8 cellular contexts compared by ENCODE assay signal in genomic region chr3:121660356-121661171, GRCh38. TPM values are rescaled to one million over a fixed set of nuclear protein-coding genes. Genes with fewer than 3 reads are reported as not detected.
DNase-seq lines count a peak whose midpoint lies in the region; ATAC-seq and TF ChIP-seq lines count a peak whose summit lies in the region.

HCLS1 (minus strand) TSS chr3:121660903; CDS start chr3:121658347, 2,556 bp downstream.

- DNase-seq in PC-3 (no peak), right atrium auricular region (ENCODE audit: low spot score) (peak; percentile 70), RWPE1 (ENCODE audit: low spot score) (no peak), NCI-H774 (lab: John Stamatoyannopoulos, UW) (no peak)
- DNase-seq in activated effector memory CD4-positive, alpha-beta T cell treated with Interleukin-2 at 50 U/mL for 16 hours = peak; percentile 64
- DNase-seq in stimulated activated CD4-positive, alpha-beta T cell treated with anti-CD3 and anti-CD28 coated beads, Interleukin-4, amount 100 ng/mL, for 24 hours = peak; percentile 73

- H3K4me3 ChIP-seq in PC-3 (ENCODE audit: low read length) (no peak within 1 kb of the TSS), right atrium auricular region (peak within 1 kb of the TSS; percentile 0 to 35)

- H4K20me1 ChIP-seq in PC-3 (ENCODE audit: low read length) = no peaks in the 10 kb centered on the region

- no peaks in the 10 kb centered on the region for H3K27me3 ChIP-seq in PC-3 (ENCODE audit: low read length)
- no peaks in the 10 kb centered on the region for H3K27me3 ChIP-seq in right atrium auricular region

- TF ChIP-seq CTCF in PC-3 (conservative IDR thresholded peaks at IDR 0.05; ENCODE audit: low read depth, low read length) (no peak), right atrium auricular region (IDR thresholded peaks at IDR 0.05) (no peak), RWPE1 (conservative IDR thresholded peaks at IDR 0.05; ENCODE audit: low read depth) (no peak)

- no peaks in the 10 kb centered on the region for H3F3A ChIP-seq in PC-3 (ENCODE audit: low read length, unreplicated experiment)

- H3K27ac ChIP-seq in PC-3 (ENCODE audit: low read length) (no peak within 1 kb of the TSS), right atrium auricular region (peak within 1 kb of the TSS; percentile 67 to 76), RWPE1 (no peak within 1 kb of the TSS)

- H2AFZ ChIP-seq in PC-3 (ENCODE audit: low read length) = no peak within 1 kb of the TSS

- H3K4me1 ChIP-seq in PC-3 (ENCODE audit: insufficient read depth, low read length) (no peaks in the 10 kb centered on the region), right atrium auricular region (peaks cover 0 to 28% of the 10 kb centered on the region in 2 donors)

- CTCF ChIA-PET in PC-3 (lab: Charles Lee) = no interaction called here
- CTCF ChIA-PET in RWPE1 (lab: Yijun Ruan, JAX) = interaction anchor here (0.7 kb wide), 1 partner anchor 114 kb away, joined by 3 read pairs; no protein-coding TSS in a partner anchor

- no peak within 1 kb of the TSS for H3K4me2 ChIP-seq in PC-3 (ENCODE audit: low read length)

- intact Hi-C loops in PC-3 (cut with micrococcal nuclease) = no loop called here

- H3K36me3 ChIP-seq in PC-3 (ENCODE audit: low read depth, low read length) (peaks cover 22% of the 10 kb centered on the region), right atrium auricular region (peaks cover 23% of the 10 kb centered on the region)

- ATAC-seq in GM18498 (IDR thresholded peaks at IDR 0.05; ENCODE audit: unreplicated experiment) = peak; percentile 85
- peak; percentile 85 for ATAC-seq in HG02642 (IDR thresholded peaks at IDR 0.05; ENCODE audit: poor library complexity, unreplicated experiment)
- peak; percentile 34 for ATAC-seq in PC-3

- BruUV-seq in PC-3 (replicated peaks; lab: Mats Ljungman, UMichigan) = TSS peak; percentile 18

- POLR2A ChIA-PET in PC-3 (lab: Charles Lee; ENCODE audit: unreplicated experiment) (no interaction called here), RWPE1 (lab: Yijun Ruan, JAX; ENCODE audit: low non-redundant PET) (no interaction called here)

- H3K9me3 ChIP-seq in PC-3 (ENCODE audit: low read length) (no peaks in the 10 kb centered on the region), right atrium auricular region (no peaks in the 10 kb centered on the region)

- H3K9ac ChIP-seq in PC-3 (ENCODE audit: low read length) = no peak within 1 kb of the TSS

- no peaks in the 10 kb centered on the region for H3K79me2 ChIP-seq in PC-3 (ENCODE audit: low read length)

- no peaks in the 10 kb centered on the region for H3K9me2 ChIP-seq in PC-3 (replicated peaks; ENCODE audit: low read length)

RNA-seq across cellular contexts. Expression of gene HCLS1, which starts in this region (rescaled TPM):
- total RNA-seq in PC-3 (2014; rRNA removed) (3.7 and 5.8 TPM in 2 replicates), right atrium auricular region (10 to 100 TPM in 1 of 2 donors, 1 to 10 TPM in 1; 9.6 to 26.1 TPM)

Comparison
In these comparisons a context has a peak if more than half of its experiments do, and no peak if none do; other contexts are left out.
1. ATAC-seq: peak in every context shown above with its lines; median percentile 85 in GM18498; 85 in HG02642; 34 in PC-3.
2. DNase-seq: peak in activated effector memory CD4-positive, alpha-beta T cell treated with Interleukin-2 at 50 U/mL for 16 hours (single experiment), right atrium auricular region (single experiment) and stimulated activated CD4-positive, alpha-beta T cell treated with anti-CD3 and anti-CD28 coated beads, Interleukin-4, amount 100 ng/mL, for 24 hours (single experiment); none in PC-3 (single experiment), RWPE1 (single experiment) and NCI-H774 (single experiment).
3. H3K27ac ChIP-seq: peak in right atrium auricular region (2 of 2); none in PC-3 (single experiment) and RWPE1 (single experiment).